8 cellular contexts compared by ENCODE assay signal in the genomic region with DNA sequence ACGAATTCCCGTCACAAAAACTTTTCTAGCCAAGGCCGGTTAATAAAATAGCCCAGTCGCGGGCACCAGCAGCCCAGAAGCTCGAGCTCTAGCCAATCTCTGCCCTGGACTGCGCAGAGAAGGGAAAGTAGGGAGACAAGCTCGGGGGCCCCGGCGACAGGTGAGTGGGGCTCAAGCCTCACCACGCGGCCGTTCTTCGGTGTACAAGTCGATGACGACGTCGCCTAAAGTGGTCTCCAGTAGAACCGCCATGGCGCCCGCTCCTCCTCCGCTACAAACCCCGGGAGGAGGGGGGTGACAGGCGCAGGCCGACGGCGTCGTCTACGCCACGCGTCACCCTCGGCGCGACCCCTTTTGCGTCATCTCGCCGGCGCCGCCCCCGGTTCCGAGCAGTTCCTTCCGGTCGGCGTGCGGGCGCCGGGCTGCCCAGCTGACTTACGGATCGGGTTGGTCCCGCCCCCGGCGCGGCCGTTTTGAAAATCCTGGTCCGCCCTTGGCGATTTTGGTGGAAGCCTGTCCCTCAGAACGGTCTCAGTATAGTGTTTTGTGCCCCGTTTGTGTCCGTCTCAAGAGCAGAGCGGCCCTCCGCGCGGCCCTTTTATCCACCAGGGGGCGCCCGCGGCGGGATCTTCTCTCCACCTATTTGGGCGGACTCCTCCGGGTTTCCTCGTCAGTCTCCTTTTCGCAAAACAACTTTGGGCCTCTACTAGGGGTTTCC. TPM values are rescaled to one million over a fixed set of nuclear protein-coding genes. Genes with fewer than 3 reads are reported as not detected.
DNase-seq lines count a peak whose midpoint lies in the region; ATAC-seq lines count a peak whose summit lies in the region.

Gene PPIL4, minus strand, starts transcription at position 290 of the 718 bp plus-strand sequence. Its CDS starts 38 bp downstream, at position 252.

- H3K14ac ChIP-seq in mesenchymal stem cell (ENCODE audit: low read length in 2 of 2) = peak within 1 kb of the TSS in 1 of 2 experiments; percentile 23

- ATAC-seq in GM19468 (IDR thresholded peaks at IDR 0.05; ENCODE audit: extremely low read depth, unreplicated experiment) = peak; percentile 69
- ATAC-seq in effector memory CD8-positive, alpha-beta T cell (replicated peaks) = peak; percentile 86

- peak within 1 kb of the TSS; percentile 64 to 97 for H3K18ac ChIP-seq in mesenchymal stem cell (ENCODE audit: low read depth in 1 of 2, low read length in 2 of 2)

- peak within 1 kb of the TSS; percentile 93 for H4K91ac ChIP-seq in mesenchymal stem cell (ENCODE audit: low read length)

- H3K9me3 Mint-ChIP-seq in effector memory CD8-positive, alpha-beta T cell = no peaks in the 10 kb centered on the region

- peak within 1 kb of the TSS; percentile 93 to 95 for H3K4me3 Mint-ChIP-seq in effector memory CD8-positive, alpha-beta T cell

- H2AK5ac ChIP-seq in mesenchymal stem cell (ENCODE audit: low read length, severe bottlenecking) = no peak within 1 kb of the TSS

- H3K27ac ChIP-seq in mesenchymal stem cell (ENCODE audit: low read length, poor library complexity, severe bottlenecking) = peak within 1 kb of the TSS; percentile 90

- H3K4me1 Mint-ChIP-seq in effector memory CD8-positive, alpha-beta T cell (ENCODE audit: low read depth in 2 of 2) = peaks cover 28 to 33% of the 10 kb centered on the region in 2 donors

- peak within 1 kb of the TSS; percentile 82 for H3K4me2 ChIP-seq in mesenchymal stem cell (ENCODE audit: low read length, poor library complexity, severe bottlenecking)

- H4K8ac ChIP-seq in mesenchymal stem cell (ENCODE audit: low read length) = peak within 1 kb of the TSS; percentile 96

- peak within 1 kb of the TSS; percentile 60 for H2AFZ ChIP-seq in mesenchymal stem cell (ENCODE audit: low read depth, low read length)

- peak within 1 kb of the TSS; percentile 61 for H2BK120ac ChIP-seq in mesenchymal stem cell (ENCODE audit: low read depth, low read length)

- DNase-seq in COR-L47 (lab: John Stamatoyannopoulos, UW) (peak; percentile 74), HS-5 (ENCODE audit: low read depth) (peak; percentile 68), NOMO-1 (lab: John Stamatoyannopoulos, UW; ENCODE audit: unreplicated experiment in 2 of 2) (peak; percentile 92 to 96), mesenchymal stem cell (peak; percentile 96)
- DNase-seq in activated CD8-positive, alpha-beta memory T cell treated with anti-CD3 and anti-CD28 coated beads for 4 hours (ENCODE audit: low read depth in 2 of 2) = peak; percentile 90 to 92
- peak; percentile 97 to 98 (median 98) for DNase-seq in effector memory CD8-positive, alpha-beta T cell
- DNase-seq in stimulated activated CD8-positive, alpha-beta memory T cell treated with anti-CD3 and anti-CD28 coated beads, Interleukin-12 subunit alpha, Interleukin-12 subunit beta, amount 100 ng/mL, for 4 hours (ENCODE audit: low read depth) = peak; percentile 95

- no peak within 1 kb of the TSS for H2BK15ac ChIP-seq in mesenchymal stem cell (ENCODE audit: low read depth, poor library complexity, severe bottlenecking)

- H2BK5ac ChIP-seq in mesenchymal stem cell (ENCODE audit: low read depth, low read length, poor library complexity, severe bottlenecking) = peak within 1 kb of the TSS; percentile 66

- peak within 1 kb of the TSS; percentile 99 to 100 for H3K27ac Mint-ChIP-seq in effector memory CD8-positive, alpha-beta T cell

- H3K36me3 ChIP-seq in mesenchymal stem cell (ENCODE audit: control insufficient read depth in 1 of 2, insufficient read depth in 2 of 2, low read depth in 1 of 2, low read length in 2 of 2) = peaks cover 0 to under 1% of the 10 kb centered on the region in 2 experiments

- H3K27me3 Mint-ChIP-seq in effector memory CD8-positive, alpha-beta T cell = peaks cover 0 to 9% of the 10 kb centered on the region in 2 donors

- peak within 1 kb of the TSS in 1 of 2 experiments; percentile 11 for H3K23ac ChIP-seq in mesenchymal stem cell (ENCODE audit: low read length in 2 of 2)

- peak within 1 kb of the TSS in 1 of 2 experiments; percentile 28 for H2BK12ac ChIP-seq in mesenchymal stem cell (ENCODE audit: low read length in 2 of 2)

- peak within 1 kb of the TSS; percentile 99 for H3K9ac ChIP-seq in mesenchymal stem cell (ENCODE audit: low read length)

- no peaks in the 10 kb centered on the region for H3K79me1 ChIP-seq in mesenchymal stem cell (replicated peaks; ENCODE audit: low read length, poor library complexity, severe bottlenecking)

- H3K27me3 ChIP-seq in mesenchymal stem cell (ENCODE audit: control insufficient read depth in 1 of 2, insufficient read depth in 1 of 2, low read length in 2 of 2) = peaks cover 4 to 10% of the 10 kb centered on the region in 2 experiments

- peak within 1 kb of the TSS; percentile 81 to 94 for H3K4me3 ChIP-seq in mesenchymal stem cell (ENCODE audit: insufficient read depth in 1 of 2, low read depth in 1 of 2, low read length in 2 of 2)

- H3K4ac ChIP-seq in mesenchymal stem cell (ENCODE audit: low read depth in 1 of 2, low read length in 2 of 2) = peak within 1 kb of the TSS; percentile 88 to 89

- no peaks in the 10 kb centered on the region for H3K9me3 ChIP-seq in mesenchymal stem cell (ENCODE audit: control insufficient read depth, low read length)

- WGBS in mesenchymal stem cell = under 1% methylated on average over 70 of the region's 71 CpGs

- H3K36me3 Mint-ChIP-seq in effector memory CD8-positive, alpha-beta T cell (ENCODE audit: insufficient read depth) = peaks cover 39% of the 10 kb centered on the region

- peaks cover 2% of the 10 kb centered on the region for H3K4me1 ChIP-seq in mesenchymal stem cell (ENCODE audit: control insufficient read depth, insufficient read depth, low read depth, low read length)

RNA-seq across cellular contexts. Expression of gene PPIL4, which starts in this region (rescaled TPM):
- polyA plus RNA-seq in mesenchymal stem cell (2013, experiment 1 of 2) = 41.9 TPM
- 42.4 TPM for polyA plus RNA-seq in mesenchymal stem cell (2013, experiment 2 of 2)

Comparison
In these comparisons a context has a peak if more than half of its experiments do, and no peak if none do; other contexts are left out.
1. Peak in every context shown above with its lines: DNase-seq, ATAC-seq, H3K4me3 ChIP-seq and H3K27ac ChIP-seq.